11 cellular contexts compared by ENCODE assay signal in genomic region chr16:24983521-24983920, GRCh38. TPM values are rescaled to one million over a fixed set of nuclear protein-coding genes. Genes with fewer than 3 reads are reported as not detected.
DNase-seq lines count a peak whose midpoint lies in the region; ATAC-seq and TF ChIP-seq lines count a peak whose summit lies in the region.
"Had no signal": no experiment of that assay in that cellular context is flagged by ENCODE, and none has a peak within 500 bp of the region (broad histone marks: within the 10 kb centered on the region; RNA-seq: fewer than 3 reads in every experiment).

No MANE protein-coding gene starts in this region.

- peaks cover 0 to 2% (median 0%) of the 10 kb centered on the region in 7 donors for H3K9me3 Mint-ChIP-seq in naive B cell
- no peaks in the 10 kb centered on the region for H3K9me3 Mint-ChIP-seq in type B pancreatic cell

- peaks cover 0 to 5% (median 0%) of the 10 kb centered on the region in 11 donors for H3K9me3 ChIP-seq in heart right ventricle

- 44 to 60% methylated on average over 7 of the region's 7 CpGs for WGBS in heart right ventricle, 2 donors

- H3K4me3 Mint-ChIP-seq in naive B cell (peak overlapping the region in 7 of 8 donors; percentile 51 to 81 (median 63)), type B pancreatic cell (no peak overlapping the region)

- H3K27me3 Mint-ChIP-seq in naive B cell (no peaks in the 10 kb centered on the region), type B pancreatic cell (no peaks in the 10 kb centered on the region)

- H3K4me1 Mint-ChIP-seq in naive B cell, result peaks cover 68 to 97% (median 87%) of the 10 kb centered on the region in 3 donors
- H3K4me1 Mint-ChIP-seq in type B pancreatic cell (ENCODE audit: unreplicated experiment), result peaks cover 38% of the 10 kb centered on the region

- peaks cover 29 to 97% (median 86%) of the 10 kb centered on the region in 9 donors for H3K4me1 ChIP-seq in heart right ventricle

- TF ChIP-seq CTCF in heart right ventricle (IDR thresholded peaks at IDR 0.05) (no peak), type B pancreatic cell (conservative IDR thresholded peaks at IDR 0.05) (no peak)

- H3K27ac ChIP-seq in heart right ventricle, result peak overlapping the region; percentile 70 to 90 (median 78)

- ATAC-seq in heart right ventricle (peak in 3 of 8 donors; percentile 1 to 13 (median 6)), left cardiac atrium (no peak), naive B cell (ENCODE audit: low read depth in 2 of 2) (no peak)

- DNase-seq in heart right ventricle, result peak in 1 of 2 donors; percentile 29
- DNase-seq in left cardiac atrium, result no peak
- peak; percentile 96 for DNase-seq in dermis blood vessel endothelial cell
- DNase-seq in naive B cell, result no peak
- DNase-seq in type B pancreatic cell (ENCODE audit: extremely low spot score, unreplicated experiment), result no peak
- no peak for DNase-seq in stimulated activated CD4-positive, alpha-beta T cell treated with anti-CD3 and anti-CD28 coated beads, Interleukin-4, amount 100 ng/mL, for 24 hours
- DNase-seq in NCI-H1436 treated with DMSO at 0.1 percent for 48 hours (lab: John Stamatoyannopoulos, UW), result no peak
- no peak for DNase-seq in posterior vena cava (ENCODE audit: low spot score)
- DNase-seq: activated effector memory CD4-positive, alpha-beta T cell treated with anti-CD3 and anti-CD28 coated beads, Interleukin-2, amount 50 U/mL, for 16 hours; hypothalamus; NCI-H226 had no signal

- intact Hi-C loops in heart right ventricle (cut with DNase I), result loop anchor here in 1 of 10 donors (5.0 kb wide), 1 partner anchor 64 kb away; no protein-coding TSS in a partner anchor
- intact Hi-C loops in left cardiac atrium (cut with DNase I), result no loop called here
- intact Hi-C loops in posterior vena cava (cut with DNase I), result no loop called here

- H3K36me3 ChIP-seq in heart right ventricle, result peaks cover 0 to under 1% (median 0%) of the 10 kb centered on the region in 9 donors

- H3K27me3 ChIP-seq in heart right ventricle, result no peaks in the 10 kb centered on the region

- peak overlapping the region in 2 of 10 donors; percentile 3 to 5 for H3K4me3 ChIP-seq in heart right ventricle

- H3K36me3 Mint-ChIP-seq in naive B cell (peaks cover 0 to 9% of the 10 kb centered on the region in 2 donors), type B pancreatic cell (peaks cover 5% of the 10 kb centered on the region)

- H3K27ac Mint-ChIP-seq in naive B cell (peak overlapping the region; percentile 65 to 96 (median 90)), type B pancreatic cell (peak overlapping the region; percentile 39)

RNA-seq across cellular contexts. Expression of gene ARHGAP17, which starts 31.6 kb away (rescaled TPM):
- total RNA-seq in heart right ventricle, result 10 to 100 TPM; 45.7 to 95.9 (median 76.2) TPM
- 10 to 100 TPM; 30.4 to 54.7 TPM for polyA plus RNA-seq in heart right ventricle
- total RNA-seq in left cardiac atrium, result 10 to 100 TPM; 49.7 to 50.9 TPM
- total RNA-seq in dermis blood vessel endothelial cell, result 59.9 and 81.3 TPM in 2 replicates
- 100 to 1,000 TPM in 4 of 6 donors, 10 to 100 TPM in 2; 90.5 to 200 (median 115) TPM for polyA plus RNA-seq in naive B cell (ENCODE audit: low read depth in 6 of 6)
- total RNA-seq in type B pancreatic cell (ENCODE audit: low replicate concordance), result 72.6 and 88.0 TPM in 2 replicates
- total RNA-seq in posterior vena cava, result 10 to 100 TPM; 71.1 to 81.2 TPM
